ENCODE assay signal across 2 cellular contexts in the genomic region with DNA sequence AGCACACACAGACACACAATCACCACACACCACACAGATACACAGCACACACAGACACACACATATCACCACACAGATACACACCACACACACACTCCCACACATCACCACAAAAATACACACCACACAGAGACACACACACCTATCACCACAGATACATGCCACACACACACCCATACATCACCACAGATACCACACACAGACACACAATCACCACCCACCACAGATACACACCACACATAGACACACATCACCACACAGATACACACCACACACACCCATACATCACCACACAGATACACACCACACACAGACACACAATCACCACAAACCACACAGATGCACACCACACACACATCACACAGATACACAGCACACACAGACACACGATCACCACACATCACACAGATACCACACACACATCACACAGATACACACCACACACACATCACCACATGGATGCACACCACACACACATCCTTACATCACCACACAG.
A peak's percentile ranks its signal among the peaks of the same experiment; 100 is the strongest.
TF ChIP-seq lines count a peak whose summit lies in the region.

No MANE protein-coding gene starts in this region.

TF ChIP-seq in IMR-90, 13 proteins besides CTCF, POLR2A, EP300 and RAD21:
- TF ChIP-seq, protein P1, sequence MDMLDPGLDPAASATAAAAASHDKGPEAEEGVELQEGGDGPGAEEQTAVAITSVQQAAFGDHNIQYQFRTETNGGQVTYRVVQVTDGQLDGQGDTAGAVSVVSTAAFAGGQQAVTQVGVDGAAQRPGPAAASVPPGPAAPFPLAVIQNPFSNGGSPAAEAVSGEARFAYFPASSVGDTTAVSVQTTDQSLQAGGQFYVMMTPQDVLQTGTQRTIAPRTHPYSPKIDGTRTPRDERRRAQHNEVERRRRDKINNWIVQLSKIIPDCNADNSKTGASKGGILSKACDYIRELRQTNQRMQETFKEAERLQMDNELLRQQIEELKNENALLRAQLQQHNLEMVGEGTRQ (IDR thresholded peaks at IDR 0.05; ENCODE audit: low read depth, low read length): no peak
- TF ChIP-seq MAFK (IDR thresholded peaks at IDR 0.05; ENCODE audit: low read depth, low read length): no peak
- TF ChIP-seq FOS (IDR thresholded peaks at IDR 0.05; ENCODE audit: low read depth, low read length): no peak
- no peak for TF ChIP-seq SMC3 (IDR thresholded peaks at IDR 0.05; ENCODE audit: low read depth, low read length)
- TF ChIP-seq, protein P2, sequence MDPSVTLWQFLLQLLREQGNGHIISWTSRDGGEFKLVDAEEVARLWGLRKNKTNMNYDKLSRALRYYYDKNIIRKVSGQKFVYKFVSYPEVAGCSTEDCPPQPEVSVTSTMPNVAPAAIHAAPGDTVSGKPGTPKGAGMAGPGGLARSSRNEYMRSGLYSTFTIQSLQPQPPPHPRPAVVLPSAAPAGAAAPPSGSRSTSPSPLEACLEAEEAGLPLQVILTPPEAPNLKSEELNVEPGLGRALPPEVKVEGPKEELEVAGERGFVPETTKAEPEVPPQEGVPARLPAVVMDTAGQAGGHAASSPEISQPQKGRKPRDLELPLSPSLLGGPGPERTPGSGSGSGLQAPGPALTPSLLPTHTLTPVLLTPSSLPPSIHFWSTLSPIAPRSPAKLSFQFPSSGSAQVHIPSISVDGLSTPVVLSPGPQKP (IDR thresholded peaks at IDR 0.05; ENCODE audit: borderline replicate concordance, low read depth, low read length): no peak
- no peak for TF ChIP-seq RFX5 (IDR thresholded peaks at IDR 0.05; ENCODE audit: low read depth, low read length)
- no peak for TF ChIP-seq RCOR1 (IDR thresholded peaks at IDR 0.05; ENCODE audit: insufficient replicate concordance, low read length)
- no peak for TF ChIP-seq CEBPB (IDR thresholded peaks at IDR 0.05; ENCODE audit: low read depth, low read length)

TF ChIP-seq in K562, 482 proteins besides CTCF, POLR2A, EP300 and RAD21:
- TF ChIP-seq PHF20 (IDR thresholded peaks at IDR 0.05; ENCODE audit: partially characterized antibody): peak; percentile 58
- 0 out of 2 replicates have a peak, but pooled peaks have one; percentile 10 for TF ChIP-seq ZC3H4 (CRISPR knock-in tag; IDR thresholded peaks at IDR 0.05; ENCODE audit: borderline replicate concordance)
- no peak for TF ChIP-seq NR1H2 (CRISPR knock-in tag; IDR thresholded peaks at IDR 0.05)
- TF ChIP-seq, protein P3, sequence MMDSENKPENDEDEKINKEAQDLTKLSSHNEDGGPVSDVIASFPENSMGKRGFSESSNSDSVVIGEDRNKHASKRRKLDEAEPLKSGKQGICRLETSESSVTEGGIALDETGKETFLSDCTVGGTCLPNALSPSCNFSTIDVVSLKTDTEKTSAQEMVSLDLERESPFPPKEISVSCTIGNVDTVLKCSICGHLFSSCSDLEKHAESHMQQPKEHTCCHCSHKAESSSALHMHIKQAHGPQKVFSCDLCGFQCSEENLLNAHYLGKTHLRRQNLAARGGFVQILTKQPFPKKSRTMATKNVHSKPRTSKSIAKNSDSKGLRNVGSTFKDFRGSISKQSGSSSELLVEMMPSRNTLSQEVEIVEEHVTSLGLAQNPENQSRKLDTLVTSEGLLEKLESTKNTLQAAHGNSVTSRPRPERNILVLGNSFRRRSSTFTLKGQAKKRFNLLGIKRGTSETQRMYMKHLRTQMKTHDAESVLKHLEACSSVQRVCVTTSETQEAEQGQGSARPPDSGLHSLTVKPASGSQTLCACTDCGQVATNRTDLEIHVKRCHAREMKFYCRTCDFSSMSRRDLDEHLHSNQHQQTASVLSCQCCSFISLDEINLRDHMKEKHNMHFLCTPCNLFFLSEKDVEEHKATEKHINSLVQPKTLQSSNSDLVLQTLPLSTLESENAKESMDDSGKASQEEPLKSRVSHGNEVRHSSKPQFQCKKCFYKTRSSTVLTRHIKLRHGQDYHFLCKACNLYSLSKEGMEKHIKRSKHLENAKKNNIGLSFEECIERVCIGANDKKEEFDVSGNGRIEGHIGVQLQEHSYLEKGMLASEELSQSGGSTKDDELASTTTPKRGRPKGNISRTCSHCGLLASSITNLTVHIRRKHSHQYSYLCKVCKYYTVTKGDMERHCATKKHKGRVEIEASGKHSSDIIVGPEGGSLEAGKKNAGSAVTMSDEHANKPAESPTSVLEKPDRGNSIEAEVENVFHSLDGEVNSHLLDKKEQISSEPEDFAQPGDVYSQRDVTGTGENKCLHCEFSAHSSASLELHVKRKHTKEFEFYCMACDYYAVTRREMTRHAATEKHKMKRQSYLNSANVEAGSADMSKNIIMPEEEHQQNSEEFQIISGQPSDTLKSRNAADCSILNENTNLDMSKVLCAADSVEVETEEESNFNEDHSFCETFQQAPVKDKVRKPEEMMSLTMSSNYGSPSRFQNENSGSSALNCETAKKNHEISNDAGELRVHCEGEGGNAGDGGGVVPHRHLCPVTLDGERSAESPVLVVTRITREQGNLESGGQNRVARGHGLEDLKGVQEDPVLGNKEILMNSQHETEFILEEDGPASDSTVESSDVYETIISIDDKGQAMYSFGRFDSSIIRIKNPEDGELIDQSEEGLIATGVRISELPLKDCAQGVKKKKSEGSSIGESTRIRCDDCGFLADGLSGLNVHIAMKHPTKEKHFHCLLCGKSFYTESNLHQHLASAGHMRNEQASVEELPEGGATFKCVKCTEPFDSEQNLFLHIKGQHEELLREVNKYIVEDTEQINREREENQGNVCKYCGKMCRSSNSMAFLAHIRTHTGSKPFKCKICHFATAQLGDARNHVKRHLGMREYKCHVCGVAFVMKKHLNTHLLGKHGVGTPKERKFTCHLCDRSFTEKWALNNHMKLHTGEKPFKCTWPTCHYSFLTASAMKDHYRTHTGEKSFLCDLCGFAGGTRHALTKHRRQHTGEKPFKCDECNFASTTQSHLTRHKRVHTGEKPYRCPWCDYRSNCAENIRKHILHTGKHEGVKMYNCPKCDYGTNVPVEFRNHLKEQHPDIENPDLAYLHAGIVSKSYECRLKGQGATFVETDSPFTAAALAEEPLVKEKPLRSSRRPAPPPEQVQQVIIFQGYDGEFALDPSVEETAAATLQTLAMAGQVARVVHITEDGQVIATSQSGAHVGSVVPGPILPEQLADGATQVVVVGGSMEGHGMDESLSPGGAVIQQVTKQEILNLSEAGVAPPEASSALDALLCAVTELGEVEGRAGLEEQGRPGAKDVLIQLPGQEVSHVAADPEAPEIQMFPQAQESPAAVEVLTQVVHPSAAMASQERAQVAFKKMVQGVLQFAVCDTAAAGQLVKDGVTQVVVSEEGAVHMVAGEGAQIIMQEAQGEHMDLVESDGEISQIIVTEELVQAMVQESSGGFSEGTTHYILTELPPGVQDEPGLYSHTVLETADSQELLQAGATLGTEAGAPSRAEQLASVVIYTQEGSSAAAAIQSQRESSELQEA (IDR thresholded peaks at IDR 0.05; ENCODE audit: low read depth): no peak
- TF ChIP-seq CBX3 (IDR thresholded peaks at IDR 0.05; ENCODE audit: borderline replicate concordance in 1 of 2, low read length in 2 of 2): 0 out of 3 replicates have a peak, but pooled peaks of 1 of the 2 experiments have one; percentile 24
- TF ChIP-seq CBX1 (IDR thresholded peaks at IDR 0.05; ENCODE audit: low read depth): peak; percentile 60; the same call in 1 of the 2 replicates
TF ChIP-seq in K562: peak in this region for 4.
